In genomic region chr5:6713274-6714181, GRCh38 we compare ENCODE assay signal across 8 cellular contexts. TPM values are rescaled to one million over a fixed set of nuclear protein-coding genes. Genes with fewer than 3 reads are reported as not detected.
DNase-seq lines count a peak whose midpoint lies in the region; ATAC-seq, FAIRE-seq and TF ChIP-seq lines count a peak whose summit lies in the region.

Gene TENT4A, plus strand, starts transcription at chr5:6713432. Its CDS starts 552 bp downstream, at chr5:6713984.

- POLR2A ChIA-PET in endothelial cell of umbilical vein (lab: Charles Lee): interaction anchor here (1.0 to 1.8 kb wide), 4 partner anchors 9 to 80 kb away, joined by 3 to 7 read pairs (median 5); partner anchors contain the start of genes NSUN2 and SRD5A1

- BruUV-seq in endothelial cell of umbilical vein (replicated peaks; lab: Mats Ljungman, UMichigan): no TSS peak

- DNase-seq in activated gamma-delta T cell (lab: John Stamatoyannopoulos, UW) (peak; percentile 96), activated gamma-delta T cell treated with Interleukin-2 at 50 U/mL for 16 hours (no peak), T-helper 22 cell (ENCODE audit: low read depth) (peak; percentile 17), endothelial cell of umbilical vein (ENCODE audit: low read depth, low spot score) (no peak), mucosa of gallbladder (ENCODE audit: low spot score) (no peak), urothelium cell line (ENCODE audit: low spot score) (peak; percentile 100)

- no peak for TF ChIP-seq POLR2A in endothelial cell of umbilical vein (IDR thresholded peaks at IDR 0.05; ENCODE audit: low read depth, low read length)

- FAIRE-seq in endothelial cell of umbilical vein (lab: Jason Lieb, UNC) (no peak), urothelium cell line (lab: Jason Lieb, UNC) (no peak)

- peak within 1 kb of the TSS; percentile 36 for H3K9ac ChIP-seq in endothelial cell of umbilical vein (replicated peaks; ENCODE audit: extremely low read depth, insufficient read depth, low read length)

- no peak for TF ChIP-seq CTCF in endothelial cell of umbilical vein (IDR thresholded peaks at IDR 0.05; ENCODE audit: extremely low read depth in 1 of 2, insufficient read depth in 1 of 2, low read depth in 1 of 2, low read length in 2 of 2)

- peaks cover 0 to 1% of the 10 kb centered on the region in 2 experiments for H3K36me3 ChIP-seq in endothelial cell of umbilical vein (ENCODE audit: control insufficient read depth in 2 of 2, extremely low read depth in 1 of 2, insufficient read depth in 2 of 2, low read length in 2 of 2)

- intact Hi-C loops in endothelial cell of umbilical vein (cut with micrococcal nuclease): loop anchor here (1.0 to 2.0 kb wide), 4 partner anchors 9 to 1291 kb away; partner anchors contain the start of gene ICE1

- peak within 1 kb of the TSS; percentile 74 to 82 (median 81) for H3K4me3 ChIP-seq in endothelial cell of umbilical vein (replicated peaks in 1 of 3; ENCODE audit: insufficient read depth in 1 of 3, low read depth in 1 of 3, low read length in 3 of 3)

- H3K9me1 ChIP-seq in endothelial cell of umbilical vein (replicated peaks; ENCODE audit: control insufficient read depth, extremely low read depth, insufficient read depth, low read length): no peaks in the 10 kb centered on the region

- peak within 1 kb of the TSS; percentile 65 for H3K27ac ChIP-seq in endothelial cell of umbilical vein (ENCODE audit: insufficient read depth, low read depth, low read length)

- H2AFZ ChIP-seq in endothelial cell of umbilical vein (ENCODE audit: low read depth, low read length): peak within 1 kb of the TSS; percentile 93

- ATAC-seq in HG03064 (IDR thresholded peaks at IDR 0.05; ENCODE audit: low read depth, unreplicated experiment) (peak; percentile 15), GM18868 (IDR thresholded peaks at IDR 0.05; ENCODE audit: unreplicated experiment) (no peak)

- peaks cover 1% of the 10 kb centered on the region for H4K20me1 ChIP-seq in endothelial cell of umbilical vein (replicated peaks; ENCODE audit: control insufficient read depth, extremely low read depth, insufficient read depth, low read length)

- H3K27me3 ChIP-seq in endothelial cell of umbilical vein (ENCODE audit: control insufficient read depth in 2 of 2, insufficient read depth in 2 of 2, low read length in 2 of 2): no peaks in the 10 kb centered on the region

- dilution Hi-C loops in endothelial cell of umbilical vein (cut with MboI; ENCODE audit: extremely low pct_ligation_motif_present, low sequenced_read_pairs): no loop called here

- CTCF ChIA-PET in endothelial cell of umbilical vein (lab: Charles Lee): interaction anchor here (0.6 to 2.5 kb wide), 6 partner anchors 16 to 81 kb away, joined by 3 to 14 read pairs (median 4); partner anchors contain the start of genes NSUN2 and SRD5A1

- peak within 1 kb of the TSS; percentile 75 for H3K4me2 ChIP-seq in endothelial cell of umbilical vein (ENCODE audit: insufficient read depth, low read length)

- peaks cover 45% of the 10 kb centered on the region for H3K79me2 ChIP-seq in endothelial cell of umbilical vein (ENCODE audit: control insufficient read depth, insufficient read depth, low read length)

- peaks cover 25% of the 10 kb centered on the region for H3K4me1 ChIP-seq in endothelial cell of umbilical vein (ENCODE audit: control insufficient read depth, extremely low read depth, insufficient read depth, low read length)

- H3K9me3 ChIP-seq in endothelial cell of umbilical vein (replicated peaks; ENCODE audit: control insufficient read depth, insufficient read depth, low read length): no peaks in the 10 kb centered on the region

TF ChIP-seq in endothelial cell of umbilical vein, 7 proteins besides CTCF, POLR2A, EP300 and RAD21:
- TF ChIP-seq JUN (IDR thresholded peaks at IDR 0.05; ENCODE audit: borderline replicate concordance, insufficient read depth, insufficient read length, low read depth) (no peak), EZH2 (IDR thresholded peaks at IDR 0.05; ENCODE audit: borderline replicate concordance, low read depth, low read length, severe bottlenecking) (no peak)

RNA-seq across cellular contexts. Expression of gene TENT4A, which starts in this region (rescaled TPM):
- total RNA-seq in endothelial cell of umbilical vein (33.5 and 35.4 TPM in 2 replicates), mucosa of gallbladder (19.8 TPM)
- 9.7 and 10.2 TPM in 2 replicates for polyA plus RNA-seq in endothelial cell of umbilical vein
- polyA plus RNA-seq in endothelial cell of umbilical vein (2011; cell fraction: cytosol; rRNA removed): 6.0 and 6.7 TPM in 2 replicates
- polyA plus RNA-seq in endothelial cell of umbilical vein (2011; cell fraction: nucleus; rRNA removed): 67.8 and 80.5 TPM in 2 replicates
- 14.8 and 15.8 TPM in 2 replicates for polyA plus RNA-seq in endothelial cell of umbilical vein (2012)
- polyA minus RNA-seq in endothelial cell of umbilical vein: 17.9 and 28.2 TPM in 2 replicates
- 21.2 TPM for polyA minus RNA-seq in endothelial cell of umbilical vein (2011; cell fraction: cytosol; rRNA and poly(A)+ RNA removed)
- 36.3 and 48.9 TPM in 2 replicates for polyA minus RNA-seq in endothelial cell of umbilical vein (2011; cell fraction: nucleus; rRNA and poly(A)+ RNA removed)

Comparison
In these comparisons a context has a peak if more than half of its experiments do, and no peak if none do; other contexts are left out.
1. DNase-seq: peak in activated gamma-delta T cell (single experiment), T-helper 22 cell (single experiment) and urothelium cell line (single experiment); none in activated gamma-delta T cell treated with Interleukin-2 at 50 U/mL for 16 hours (single experiment), endothelial cell of umbilical vein (single experiment) and mucosa of gallbladder (single experiment).